ENCODE assay signal across 8 cellular contexts in the genomic region with DNA sequence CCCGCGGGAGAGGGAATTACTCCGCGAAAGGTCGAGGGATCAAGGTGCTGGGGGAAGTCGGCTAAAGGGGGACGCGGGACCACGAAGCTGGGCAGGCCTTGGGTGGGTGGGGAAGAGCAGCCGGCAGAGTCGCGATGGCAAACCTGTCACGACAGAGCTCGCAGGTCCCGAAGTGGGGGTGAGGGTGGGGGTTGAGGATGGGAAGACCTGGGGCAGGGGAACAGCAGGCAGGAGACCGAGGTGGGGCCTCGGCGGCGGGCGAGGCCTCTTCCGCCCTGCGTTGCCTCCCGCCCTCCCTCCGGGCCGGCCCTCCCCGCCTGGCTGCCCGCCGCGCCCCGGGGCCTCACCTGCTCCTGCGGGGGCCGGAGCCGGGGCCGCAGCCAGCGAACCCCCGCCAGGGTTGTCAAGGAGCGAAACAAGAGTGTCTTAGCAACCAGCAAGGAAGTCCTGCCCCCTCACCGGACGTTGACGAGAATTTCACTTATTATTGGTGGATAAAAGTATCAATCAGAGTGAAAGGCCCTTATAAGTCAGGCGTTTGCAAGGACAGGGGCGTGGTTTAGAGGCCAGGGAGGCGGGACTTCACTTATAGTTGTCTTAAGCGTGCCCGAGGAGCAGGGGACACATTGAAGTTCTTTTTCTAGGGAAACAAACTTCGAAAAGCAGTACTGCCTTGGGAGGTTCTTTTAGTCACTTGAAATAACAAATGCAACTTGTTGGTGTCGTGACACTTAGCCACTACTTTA. TPM values are rescaled to one million over a fixed set of nuclear protein-coding genes. Genes with fewer than 3 reads are reported as not detected.
DNase-seq lines count a peak whose midpoint lies in the region; ATAC-seq and TF ChIP-seq lines count a peak whose summit lies in the region.

A gene with protein sequence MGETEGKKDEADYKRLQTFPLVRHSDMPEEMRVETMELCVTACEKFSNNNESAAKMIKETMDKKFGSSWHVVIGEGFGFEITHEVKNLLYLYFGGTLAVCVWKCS (minus strand): TSS at position 423 of the 746 bp plus-strand sequence. CDS start 11,412 bp downstream, outside the sequence.

- no peaks in the 10 kb centered on the region for H3K36me3 Mint-ChIP-seq in progenitor cell of endocrine pancreas (ENCODE audit: insufficient read depth)

- H3K4me3 Mint-ChIP-seq in progenitor cell of endocrine pancreas (ENCODE audit: low read depth) = peak within 1 kb of the TSS; percentile 88

- H3K4me1 Mint-ChIP-seq in progenitor cell of endocrine pancreas (ENCODE audit: low read depth) = peaks cover 6% of the 10 kb centered on the region

- intact Hi-C loops in left ventricle myocardium superior (cut with micrococcal nuclease) = no loop called here

- H3K9me3 Mint-ChIP-seq in progenitor cell of endocrine pancreas (ENCODE audit: low read depth) = no peaks in the 10 kb centered on the region

- DNase-seq in NCI-H187 (lab: John Stamatoyannopoulos, UW) = peak; percentile 81 to 89
- DNase-seq in T-helper 2 cell = peak; percentile 69 to 96 (median 88)
- DNase-seq in anterior cingulate cortex (lab: John Stamatoyannopoulos, UW) = peak; percentile 27 to 98 (median 86)
- DNase-seq in left ventricle myocardium superior = peak; percentile 93
- peak; percentile 76 for DNase-seq in progenitor cell of endocrine pancreas (ENCODE audit: low spot score, unreplicated experiment)
- peak; percentile 97 for DNase-seq in ureter (ENCODE audit: low spot score)

- peaks cover 38% of the 10 kb centered on the region for H3K27me3 Mint-ChIP-seq in progenitor cell of endocrine pancreas

- H3K27ac Mint-ChIP-seq in progenitor cell of endocrine pancreas = peak within 1 kb of the TSS; percentile 74

- ATAC-seq in GM18499 (IDR thresholded peaks at IDR 0.05; ENCODE audit: insufficient read depth, unreplicated experiment) (peak; percentile 81), HG02943 (IDR thresholded peaks at IDR 0.05; ENCODE audit: low read depth, unreplicated experiment) (peak; percentile 96), left ventricle myocardium superior (peak; percentile 97)

- no peak for TF ChIP-seq CTCF in progenitor cell of endocrine pancreas (IDR thresholded peaks at IDR 0.05; ENCODE audit: unreplicated experiment)

RNA-seq across cellular contexts. Expression of the gene that starts here (rescaled TPM):
- total RNA-seq in left ventricle myocardium superior (11.6 TPM), progenitor cell of endocrine pancreas (27.1 and 28.0 TPM in 2 replicates), ureter (27.3 TPM)

Comparison
In these comparisons a context has a peak if more than half of its experiments do, and no peak if none do; other contexts are left out.
1. Peak in every context shown above with its lines: DNase-seq and ATAC-seq.